In genomic region chr1:36366091-36366661, GRCh38 we compare ENCODE assay signal across 8 cellular contexts. TPM values are rescaled to one million over a fixed set of nuclear protein-coding genes. Genes with fewer than 3 reads are reported as not detected.
DNase-seq lines count a peak whose midpoint lies in the region; ATAC-seq lines count a peak whose summit lies in the region.

No MANE protein-coding gene starts in this region.

- H3K36me3 Mint-ChIP-seq in CD8-positive, alpha-beta memory T cell, result peaks cover 2 to 40% (median 3%) of the 10 kb centered on the region in 3 donors
- H3K36me3 Mint-ChIP-seq in stimulated activated effector memory CD8-positive, alpha-beta T cell treated with anti-CD3 and anti-CD28 coated beads, Interleukin-12 subunit alpha, Interleukin-12 subunit beta, amount 100 ng/mL, for 72 hours, result peaks cover 35% of the 10 kb centered on the region

- ATAC-seq in stimulated activated effector memory CD8-positive, alpha-beta T cell treated with anti-CD3 and anti-CD28 coated beads, Interleukin-12 subunit alpha, Interleukin-12 subunit beta, amount 100 ng/mL, for 72 hours, result peak; percentile 70
- ATAC-seq in HG02973 (IDR thresholded peaks at IDR 0.05; ENCODE audit: unreplicated experiment), result no peak
- ATAC-seq in GM18867 (IDR thresholded peaks at IDR 0.05; ENCODE audit: unreplicated experiment), result no peak
- no peak for ATAC-seq in GM18868 (IDR thresholded peaks at IDR 0.05; ENCODE audit: unreplicated experiment)

- H3K9me3 Mint-ChIP-seq in CD8-positive, alpha-beta memory T cell, result no peaks in the 10 kb centered on the region
- no peaks in the 10 kb centered on the region for H3K9me3 Mint-ChIP-seq in stimulated activated effector memory CD8-positive, alpha-beta T cell treated with anti-CD3 and anti-CD28 coated beads, Interleukin-12 subunit alpha, Interleukin-12 subunit beta, amount 100 ng/mL, for 72 hours

- peaks cover 38 to 52% (median 49%) of the 10 kb centered on the region in 3 donors for H3K4me1 Mint-ChIP-seq in CD8-positive, alpha-beta memory T cell
- H3K4me1 Mint-ChIP-seq in stimulated activated effector memory CD8-positive, alpha-beta T cell treated with anti-CD3 and anti-CD28 coated beads, Interleukin-12 subunit alpha, Interleukin-12 subunit beta, amount 100 ng/mL, for 72 hours, result peaks cover 42% of the 10 kb centered on the region

- H3K9me3 ChIP-seq in CD8-positive, alpha-beta memory T cell (ENCODE audit: low read length), result no peaks in the 10 kb centered on the region
- no peaks in the 10 kb centered on the region for H3K9me3 ChIP-seq in SK-N-MC (ENCODE audit: low read depth, low read length)

- no peak overlapping the region for H3K4me3 ChIP-seq in CD8-positive, alpha-beta memory T cell (ENCODE audit: low read length)
- H3K4me3 ChIP-seq in SK-N-MC, result no peak overlapping the region

- H3K27ac ChIP-seq in CD8-positive, alpha-beta memory T cell (ENCODE audit: low read depth, low read length), result no peak overlapping the region
- peak overlapping the region; percentile 80; the same call in 1 of the 2 replicates for H3K27ac ChIP-seq in SK-N-MC

- no peaks in the 10 kb centered on the region for H3K27me3 ChIP-seq in CD8-positive, alpha-beta memory T cell (ENCODE audit: insufficient read depth, low read length, poor library complexity, severe bottlenecking)

- H3K9ac ChIP-seq in SK-N-MC (ENCODE audit: insufficient read length), result no peak overlapping the region

- POLR2A ChIA-PET in CD8-positive, alpha-beta memory T cell (lab: Charles Lee), result interaction anchor here (1.0 to 1.8 kb wide), 2 partner anchors 18 to 19 kb away, joined by 5 to 7 read pairs; no protein-coding TSS in a partner anchor

- DNase-seq in CD8-positive, alpha-beta memory T cell, result peak; percentile 34 to 81 (median 55)
- DNase-seq in SK-N-MC (ENCODE audit: low read depth, low spot score) (no peak), astrocyte of the hippocampus (ENCODE audit: low read depth, low spot score) (peak; percentile 26), left kidney (ENCODE audit: low read depth, low spot score) (peak; percentile 87)
- no peak for DNase-seq in stimulated activated effector memory CD8-positive, alpha-beta T cell treated with anti-CD3 and anti-CD28 coated beads, Interleukin-12 subunit alpha, Interleukin-12 subunit beta, amount 100 ng/mL, for 72 hours (ENCODE audit: low spot score in 2 of 2)

- CTCF ChIA-PET in CD8-positive, alpha-beta memory T cell (lab: Charles Lee), result interaction anchor here (0.6 to 4.3 kb wide), 9 partner anchors 15 to 266 kb away, joined by 3 to 38 read pairs (median 4); partner anchors contain the start of genes EVA1B, SH3D21 and STK40

- H3K4me1 ChIP-seq in CD8-positive, alpha-beta memory T cell (ENCODE audit: insufficient read depth, low read length), result peaks cover 52% of the 10 kb centered on the region

- no peaks in the 10 kb centered on the region for H3K27me3 Mint-ChIP-seq in CD8-positive, alpha-beta memory T cell

- H3K27ac Mint-ChIP-seq in CD8-positive, alpha-beta memory T cell, result peak overlapping the region; percentile 84 to 95 (median 90)
- H3K27ac Mint-ChIP-seq in stimulated activated effector memory CD8-positive, alpha-beta T cell treated with anti-CD3 and anti-CD28 coated beads, Interleukin-12 subunit alpha, Interleukin-12 subunit beta, amount 100 ng/mL, for 72 hours, result peak overlapping the region; percentile 86

- peak overlapping the region in 6 of 7 donors; percentile 6 to 59 (median 42) for H3K4me3 Mint-ChIP-seq in CD8-positive, alpha-beta memory T cell
- no peak overlapping the region for H3K4me3 Mint-ChIP-seq in stimulated activated effector memory CD8-positive, alpha-beta T cell treated with anti-CD3 and anti-CD28 coated beads, Interleukin-12 subunit alpha, Interleukin-12 subunit beta, amount 100 ng/mL, for 72 hours

- H3K36me3 ChIP-seq in CD8-positive, alpha-beta memory T cell (ENCODE audit: insufficient read depth, low read length), result peaks cover 10% of the 10 kb centered on the region
- peaks cover 48% of the 10 kb centered on the region for H3K36me3 ChIP-seq in SK-N-MC (ENCODE audit: insufficient read depth, low read length)

RNA-seq across cellular contexts. Expression of gene STK40, which starts 19.5 kb away (rescaled TPM):
- total RNA-seq in CD8-positive, alpha-beta memory T cell, result 10 to 100 TPM; 52.9 to 56.8 TPM
- polyA plus RNA-seq in CD8-positive, alpha-beta memory T cell, result 53.7 TPM

RNA-seq across cellular contexts. Expression of gene LSM10, which starts 31.5 kb away (rescaled TPM):
- 10 to 100 TPM; 75.3 to 81.4 TPM for total RNA-seq in CD8-positive, alpha-beta memory T cell
- 146 TPM for polyA plus RNA-seq in CD8-positive, alpha-beta memory T cell

RNA-seq across cellular contexts. Expression of gene EVA1B, which starts 42.7 kb away (rescaled TPM):
- total RNA-seq in CD8-positive, alpha-beta memory T cell, result 10 to 100 TPM; 13.6 to 16.3 TPM
- 8.1 TPM for polyA plus RNA-seq in CD8-positive, alpha-beta memory T cell

Comparison
In these comparisons a context has a peak if more than half of its experiments do, and no peak if none do; other contexts are left out.
1. DNase-seq: peak in CD8-positive, alpha-beta memory T cell (5 of 5), astrocyte of the hippocampus (single experiment) and left kidney (single experiment); none in SK-N-MC (single experiment) and stimulated activated effector memory CD8-positive, alpha-beta T cell treated with anti-CD3 and anti-CD28 coated beads, Interleukin-12 subunit alpha, Interleukin-12 subunit beta, amount 100 ng/mL, for 72 hours (0 of 2).